2 cellular contexts compared by ENCODE assay signal in the genomic region with DNA sequence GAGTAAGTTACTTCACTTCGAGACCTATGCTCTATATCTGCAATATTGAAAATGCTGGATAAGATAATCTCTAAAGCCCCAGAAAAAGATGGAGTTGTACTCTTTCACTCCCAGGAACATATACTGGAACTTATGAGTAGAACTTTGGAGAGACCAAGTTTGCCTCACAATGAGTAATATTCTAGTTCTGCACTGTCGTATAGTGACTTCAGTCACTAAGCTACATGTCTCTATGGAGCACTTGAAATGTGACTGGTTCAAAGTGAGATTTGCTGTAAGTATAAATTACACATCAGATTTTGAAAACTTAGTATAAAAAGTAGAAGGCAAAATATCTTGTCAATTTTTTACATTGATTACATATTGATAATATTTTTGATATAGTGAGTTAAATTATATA.
TF ChIP-seq lines count a peak whose summit lies in the region.

No MANE protein-coding gene starts in this region.

TF ChIP-seq in IMR-90, 13 proteins besides CTCF, POLR2A, EP300 and RAD21:
- TF ChIP-seq RCOR1 (IDR thresholded peaks at IDR 0.05; ENCODE audit: insufficient replicate concordance, low read length), result no peak
- no peak for TF ChIP-seq NFE2L2 (IDR thresholded peaks at IDR 0.05; ENCODE audit: low read depth, low read length)
- no peak for TF ChIP-seq RFX5 (IDR thresholded peaks at IDR 0.05; ENCODE audit: low read depth, low read length)
- TF ChIP-seq FOS (IDR thresholded peaks at IDR 0.05; ENCODE audit: low read depth, low read length), result no peak
- TF ChIP-seq MAFK (IDR thresholded peaks at IDR 0.05; ENCODE audit: low read depth, low read length), result no peak
- TF ChIP-seq MXI1 (IDR thresholded peaks at IDR 0.05; ENCODE audit: borderline replicate concordance, low read depth, low read length), result no peak
- TF ChIP-seq SMC3 (IDR thresholded peaks at IDR 0.05; ENCODE audit: low read depth, low read length), result no peak
- no peak for TF ChIP-seq BHLHE40 (IDR thresholded peaks at IDR 0.05; ENCODE audit: low read depth, low read length)
- TF ChIP-seq CHD1 (IDR thresholded peaks at IDR 0.05; ENCODE audit: low read depth, low read length), result no peak
- TF ChIP-seq, protein P1, sequence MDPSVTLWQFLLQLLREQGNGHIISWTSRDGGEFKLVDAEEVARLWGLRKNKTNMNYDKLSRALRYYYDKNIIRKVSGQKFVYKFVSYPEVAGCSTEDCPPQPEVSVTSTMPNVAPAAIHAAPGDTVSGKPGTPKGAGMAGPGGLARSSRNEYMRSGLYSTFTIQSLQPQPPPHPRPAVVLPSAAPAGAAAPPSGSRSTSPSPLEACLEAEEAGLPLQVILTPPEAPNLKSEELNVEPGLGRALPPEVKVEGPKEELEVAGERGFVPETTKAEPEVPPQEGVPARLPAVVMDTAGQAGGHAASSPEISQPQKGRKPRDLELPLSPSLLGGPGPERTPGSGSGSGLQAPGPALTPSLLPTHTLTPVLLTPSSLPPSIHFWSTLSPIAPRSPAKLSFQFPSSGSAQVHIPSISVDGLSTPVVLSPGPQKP (IDR thresholded peaks at IDR 0.05; ENCODE audit: borderline replicate concordance, low read depth, low read length), result no peak
- TF ChIP-seq, protein P2, sequence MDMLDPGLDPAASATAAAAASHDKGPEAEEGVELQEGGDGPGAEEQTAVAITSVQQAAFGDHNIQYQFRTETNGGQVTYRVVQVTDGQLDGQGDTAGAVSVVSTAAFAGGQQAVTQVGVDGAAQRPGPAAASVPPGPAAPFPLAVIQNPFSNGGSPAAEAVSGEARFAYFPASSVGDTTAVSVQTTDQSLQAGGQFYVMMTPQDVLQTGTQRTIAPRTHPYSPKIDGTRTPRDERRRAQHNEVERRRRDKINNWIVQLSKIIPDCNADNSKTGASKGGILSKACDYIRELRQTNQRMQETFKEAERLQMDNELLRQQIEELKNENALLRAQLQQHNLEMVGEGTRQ (IDR thresholded peaks at IDR 0.05; ENCODE audit: low read depth, low read length), result no peak
- TF ChIP-seq MAZ (IDR thresholded peaks at IDR 0.05; ENCODE audit: borderline replicate concordance, low read depth, low read length), result no peak
- no peak for TF ChIP-seq CEBPB (IDR thresholded peaks at IDR 0.05; ENCODE audit: low read depth, low read length)
TF ChIP-seq in IMR-90: peak in this region for 0.

TF ChIP-seq in H1, 55 proteins besides CTCF, POLR2A, EP300 and RAD21:
- TF ChIP-seq TAF7 (optimal IDR thresholded peaks at IDR 0.05; ENCODE audit: borderline replicate concordance, low read depth, low read length) (no peak), NRF1 (IDR thresholded peaks at IDR 0.05; ENCODE audit: low read depth, low read length) (no peak), ZNF274 (IDR thresholded peaks at IDR 0.05; ENCODE audit: borderline replicate concordance, extremely low read depth, low read length) (no peak), RBBP5 (IDR thresholded peaks at IDR 0.05; ENCODE audit: borderline replicate concordance, low read depth, low read length) (no peak), GABPA (IDR thresholded peaks at IDR 0.05; ENCODE audit: borderline replicate concordance, insufficient read depth, low read length) (no peak), PHF8 (conservative IDR thresholded peaks at IDR 0.05; ENCODE audit: low read depth, low read length) (no peak), CHD1 (IDR thresholded peaks at IDR 0.05; ENCODE audit: low read depth, low read length) (no peak), JUND (IDR thresholded peaks at IDR 0.05; ENCODE audit: low read length) (no peak), NANOG (IDR thresholded peaks at IDR 0.05; ENCODE audit: insufficient read depth, low read depth, low read length, poor library complexity, severe bottlenecking) (no peak), SP1 (IDR thresholded peaks at IDR 0.05; ENCODE audit: low read depth, low read length) (no peak), SIX5 (IDR thresholded peaks at IDR 0.05; ENCODE audit: low read depth, low read length) (no peak)
- TF ChIP-seq, protein P3, sequence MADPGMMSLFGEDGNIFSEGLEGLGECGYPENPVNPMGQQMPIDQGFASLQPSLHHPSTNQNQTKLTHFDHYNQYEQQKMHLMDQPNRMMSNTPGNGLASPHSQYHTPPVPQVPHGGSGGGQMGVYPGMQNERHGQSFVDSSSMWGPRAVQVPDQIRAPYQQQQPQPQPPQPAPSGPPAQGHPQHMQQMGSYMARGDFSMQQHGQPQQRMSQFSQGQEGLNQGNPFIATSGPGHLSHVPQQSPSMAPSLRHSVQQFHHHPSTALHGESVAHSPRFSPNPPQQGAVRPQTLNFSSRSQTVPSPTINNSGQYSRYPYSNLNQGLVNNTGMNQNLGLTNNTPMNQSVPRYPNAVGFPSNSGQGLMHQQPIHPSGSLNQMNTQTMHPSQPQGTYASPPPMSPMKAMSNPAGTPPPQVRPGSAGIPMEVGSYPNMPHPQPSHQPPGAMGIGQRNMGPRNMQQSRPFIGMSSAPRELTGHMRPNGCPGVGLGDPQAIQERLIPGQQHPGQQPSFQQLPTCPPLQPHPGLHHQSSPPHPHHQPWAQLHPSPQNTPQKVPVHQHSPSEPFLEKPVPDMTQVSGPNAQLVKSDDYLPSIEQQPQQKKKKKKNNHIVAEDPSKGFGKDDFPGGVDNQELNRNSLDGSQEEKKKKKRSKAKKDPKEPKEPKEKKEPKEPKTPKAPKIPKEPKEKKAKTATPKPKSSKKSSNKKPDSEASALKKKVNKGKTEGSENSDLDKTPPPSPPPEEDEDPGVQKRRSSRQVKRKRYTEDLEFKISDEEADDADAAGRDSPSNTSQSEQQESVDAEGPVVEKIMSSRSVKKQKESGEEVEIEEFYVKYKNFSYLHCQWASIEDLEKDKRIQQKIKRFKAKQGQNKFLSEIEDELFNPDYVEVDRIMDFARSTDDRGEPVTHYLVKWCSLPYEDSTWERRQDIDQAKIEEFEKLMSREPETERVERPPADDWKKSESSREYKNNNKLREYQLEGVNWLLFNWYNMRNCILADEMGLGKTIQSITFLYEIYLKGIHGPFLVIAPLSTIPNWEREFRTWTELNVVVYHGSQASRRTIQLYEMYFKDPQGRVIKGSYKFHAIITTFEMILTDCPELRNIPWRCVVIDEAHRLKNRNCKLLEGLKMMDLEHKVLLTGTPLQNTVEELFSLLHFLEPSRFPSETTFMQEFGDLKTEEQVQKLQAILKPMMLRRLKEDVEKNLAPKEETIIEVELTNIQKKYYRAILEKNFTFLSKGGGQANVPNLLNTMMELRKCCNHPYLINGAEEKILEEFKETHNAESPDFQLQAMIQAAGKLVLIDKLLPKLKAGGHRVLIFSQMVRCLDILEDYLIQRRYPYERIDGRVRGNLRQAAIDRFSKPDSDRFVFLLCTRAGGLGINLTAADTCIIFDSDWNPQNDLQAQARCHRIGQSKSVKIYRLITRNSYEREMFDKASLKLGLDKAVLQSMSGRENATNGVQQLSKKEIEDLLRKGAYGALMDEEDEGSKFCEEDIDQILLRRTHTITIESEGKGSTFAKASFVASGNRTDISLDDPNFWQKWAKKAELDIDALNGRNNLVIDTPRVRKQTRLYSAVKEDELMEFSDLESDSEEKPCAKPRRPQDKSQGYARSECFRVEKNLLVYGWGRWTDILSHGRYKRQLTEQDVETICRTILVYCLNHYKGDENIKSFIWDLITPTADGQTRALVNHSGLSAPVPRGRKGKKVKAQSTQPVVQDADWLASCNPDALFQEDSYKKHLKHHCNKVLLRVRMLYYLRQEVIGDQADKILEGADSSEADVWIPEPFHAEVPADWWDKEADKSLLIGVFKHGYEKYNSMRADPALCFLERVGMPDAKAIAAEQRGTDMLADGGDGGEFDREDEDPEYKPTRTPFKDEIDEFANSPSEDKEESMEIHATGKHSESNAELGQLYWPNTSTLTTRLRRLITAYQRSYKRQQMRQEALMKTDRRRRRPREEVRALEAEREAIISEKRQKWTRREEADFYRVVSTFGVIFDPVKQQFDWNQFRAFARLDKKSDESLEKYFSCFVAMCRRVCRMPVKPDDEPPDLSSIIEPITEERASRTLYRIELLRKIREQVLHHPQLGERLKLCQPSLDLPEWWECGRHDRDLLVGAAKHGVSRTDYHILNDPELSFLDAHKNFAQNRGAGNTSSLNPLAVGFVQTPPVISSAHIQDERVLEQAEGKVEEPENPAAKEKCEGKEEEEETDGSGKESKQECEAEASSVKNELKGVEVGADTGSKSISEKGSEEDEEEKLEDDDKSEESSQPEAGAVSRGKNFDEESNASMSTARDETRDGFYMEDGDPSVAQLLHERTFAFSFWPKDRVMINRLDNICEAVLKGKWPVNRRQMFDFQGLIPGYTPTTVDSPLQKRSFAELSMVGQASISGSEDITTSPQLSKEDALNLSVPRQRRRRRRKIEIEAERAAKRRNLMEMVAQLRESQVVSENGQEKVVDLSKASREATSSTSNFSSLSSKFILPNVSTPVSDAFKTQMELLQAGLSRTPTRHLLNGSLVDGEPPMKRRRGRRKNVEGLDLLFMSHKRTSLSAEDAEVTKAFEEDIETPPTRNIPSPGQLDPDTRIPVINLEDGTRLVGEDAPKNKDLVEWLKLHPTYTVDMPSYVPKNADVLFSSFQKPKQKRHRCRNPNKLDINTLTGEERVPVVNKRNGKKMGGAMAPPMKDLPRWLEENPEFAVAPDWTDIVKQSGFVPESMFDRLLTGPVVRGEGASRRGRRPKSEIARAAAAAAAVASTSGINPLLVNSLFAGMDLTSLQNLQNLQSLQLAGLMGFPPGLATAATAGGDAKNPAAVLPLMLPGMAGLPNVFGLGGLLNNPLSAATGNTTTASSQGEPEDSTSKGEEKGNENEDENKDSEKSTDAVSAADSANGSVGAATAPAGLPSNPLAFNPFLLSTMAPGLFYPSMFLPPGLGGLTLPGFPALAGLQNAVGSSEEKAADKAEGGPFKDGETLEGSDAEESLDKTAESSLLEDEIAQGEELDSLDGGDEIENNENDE (IDR thresholded peaks at IDR 0.05; ENCODE audit: insufficient replicate concordance, low read length), result no peak
